Comparison of ENCODE assay signal across 1 cellular context in genomic region chr9:87249029-87249428, GRCh38.
TF ChIP-seq lines count a peak whose summit lies in the region.

No MANE protein-coding gene starts in this region.

TF ChIP-seq in HepG2, 621 proteins besides CTCF, POLR2A, EP300 and RAD21 (continued from another document):
- no peak for TF ChIP-seq ZBTB40 (IDR thresholded peaks at IDR 0.05)
- no peak for TF ChIP-seq ZBTB40 (CRISPR knock-in tag; IDR thresholded peaks at IDR 0.05)
- TF ChIP-seq ZNF367 (CRISPR knock-in tag; IDR thresholded peaks at IDR 0.05; ENCODE audit: borderline replicate concordance) = no peak
- no peak for TF ChIP-seq RFX5 (IDR thresholded peaks at IDR 0.05; ENCODE audit: low read depth, low read length)
- TF ChIP-seq PBX2 (CRISPR knock-in tag; IDR thresholded peaks at IDR 0.05) = no peak
- TF ChIP-seq, protein P1, sequence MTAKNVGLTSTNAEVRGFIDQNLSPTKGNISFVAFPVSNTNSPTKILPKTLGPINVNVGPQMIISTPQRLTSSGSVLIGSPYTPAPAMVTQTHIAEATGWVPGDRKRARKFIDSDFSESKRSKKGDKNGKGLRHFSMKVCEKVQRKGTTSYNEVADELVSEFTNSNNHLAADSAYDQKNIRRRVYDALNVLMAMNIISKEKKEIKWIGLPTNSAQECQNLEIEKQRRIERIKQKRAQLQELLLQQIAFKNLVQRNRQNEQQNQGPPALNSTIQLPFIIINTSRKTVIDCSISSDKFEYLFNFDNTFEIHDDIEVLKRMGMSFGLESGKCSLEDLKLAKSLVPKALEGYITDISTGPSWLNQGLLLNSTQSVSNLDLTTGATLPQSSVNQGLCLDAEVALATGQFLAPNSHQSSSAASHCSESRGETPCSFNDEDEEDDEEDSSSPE (CRISPR knock-in tag; IDR thresholded peaks at IDR 0.05) = no peak
- TF ChIP-seq, protein P2, sequence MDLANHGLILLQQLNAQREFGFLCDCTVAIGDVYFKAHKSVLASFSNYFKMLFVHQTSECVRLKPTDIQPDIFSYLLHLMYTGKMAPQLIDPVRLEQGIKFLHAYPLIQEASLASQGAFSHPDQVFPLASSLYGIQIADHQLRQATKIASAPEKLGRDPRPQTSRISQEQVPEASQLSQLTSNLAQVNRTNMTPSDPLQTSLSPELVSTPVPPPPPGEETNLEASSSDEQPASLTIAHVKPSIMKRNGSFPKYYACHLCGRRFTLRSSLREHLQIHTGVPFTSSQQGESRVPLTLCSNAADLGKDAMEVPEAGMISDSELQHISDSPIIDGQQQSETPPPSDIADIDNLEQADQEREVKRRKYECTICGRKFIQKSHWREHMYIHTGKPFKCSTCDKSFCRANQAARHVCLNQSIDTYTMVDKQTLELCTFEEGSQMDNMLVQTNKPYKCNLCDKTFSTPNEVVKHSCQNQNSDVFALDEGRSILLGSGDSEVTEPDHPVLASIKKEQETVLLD (CRISPR knock-in tag; IDR thresholded peaks at IDR 0.05; ENCODE audit: low read depth) = no peak
TF ChIP-seq in HepG2: peak in this region for 1.
